ENCODE assay signal across 15 cellular contexts in the genomic region with DNA sequence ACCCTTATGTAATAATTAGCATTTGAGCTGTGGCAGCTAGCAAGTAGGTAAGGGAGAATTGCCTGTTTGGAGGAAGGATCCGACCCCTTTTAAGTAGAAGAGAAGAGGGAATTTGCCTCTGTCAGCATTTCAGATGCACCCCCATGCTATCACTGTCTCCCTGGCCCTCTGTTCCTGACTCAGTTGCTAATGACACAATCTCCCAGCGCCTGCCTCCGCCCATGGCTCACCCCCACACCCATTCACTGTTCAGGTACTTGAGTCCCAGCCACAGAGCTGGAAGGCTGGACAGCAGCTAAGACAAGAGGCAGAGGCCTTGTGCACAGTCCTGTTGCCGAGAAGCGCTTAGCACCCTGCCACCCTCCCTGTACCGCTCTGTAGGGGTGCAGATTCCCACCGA.
A peak's percentile ranks its signal among the peaks of the same experiment; 100 is the strongest.
DNase-seq lines count a peak whose midpoint lies in the region; ATAC-seq and TF ChIP-seq lines count a peak whose summit lies in the region.
"Had no signal": no experiment of that assay in that cellular context is flagged by ENCODE, and none has a peak within 500 bp of the region (broad histone marks: within the 10 kb centered on the region; RNA-seq: fewer than 3 reads in every experiment).

No MANE protein-coding gene starts in this region.

- POLR2A ChIA-PET in HEK293 (lab: Yijun Ruan, JAX) = no interaction called here

- H3K4me1 Mint-ChIP-seq in brain = peaks cover 88% of the 10 kb centered on the region
- H3K4me1 Mint-ChIP-seq in activated naive CD8-positive, alpha-beta T cell treated with anti-CD3 and anti-CD28 coated beads for 36 hours = no peaks in the 10 kb centered on the region

- H3K9me3 ChIP-seq in BLaER1 treated with 17β-estradiol and CSF1 and Interleukin-3, amounts not matched to agents 10 nM and 100 nM (replicated peaks in 1 of 11) = peaks cover 0 to 7% (median 0%) of the 10 kb centered on the region in 11 experiments; a peak in 6 of 22 replicates
- H3K9me3 ChIP-seq in HEK293 (ENCODE audit: control insufficient read depth, insufficient read depth, low read depth, low read length) = no peaks in the 10 kb centered on the region
- H3K9me3 ChIP-seq: BE2C, MG63 had no signal

- peak overlapping the region in 4 of 5 experiments; percentile 12 to 90 (median 57) for H3K27ac Mint-ChIP-seq in brain
- no peak overlapping the region for H3K27ac Mint-ChIP-seq in activated naive CD8-positive, alpha-beta T cell treated with anti-CD3 and anti-CD28 coated beads for 36 hours

- peaks cover 12% of the 10 kb centered on the region for H3K36me3 Mint-ChIP-seq in brain
- no peaks in the 10 kb centered on the region for H3K36me3 Mint-ChIP-seq in activated naive CD8-positive, alpha-beta T cell treated with anti-CD3 and anti-CD28 coated beads for 36 hours

- TF ChIP-seq CTCF in HEK293 (tag by site-specific recombination; IDR thresholded peaks at IDR 0.05) = no peak
- TF ChIP-seq CTCF in brain (conservative IDR thresholded peaks at IDR 0.05) = no peak

- H3K4me3 ChIP-seq in BLaER1 treated with 17β-estradiol and CSF1 and Interleukin-3, amounts not matched to agents 10 nM and 100 nM = no peak overlapping the region
- no peak overlapping the region for H3K4me3 ChIP-seq in HEK293 (ENCODE audit: low read depth, low read length)
- H3K4me3 ChIP-seq: MG63 had no signal

- peaks cover 20 to 66% (median 52%) of the 10 kb centered on the region in 10 experiments for H3K4me1 ChIP-seq in BLaER1 treated with 17β-estradiol and CSF1 and Interleukin-3, amounts not matched to agents 10 nM and 100 nM
- no peaks in the 10 kb centered on the region for H3K4me1 ChIP-seq in HEK293 (ENCODE audit: control insufficient read depth, insufficient read depth, low read length)

- CTCF ChIA-PET in HEK293 (lab: Yijun Ruan, JAX) = interaction anchor here (0.6 kb wide), 1 partner anchor 1823 kb away, joined by 3 read pairs; no protein-coding TSS in a partner anchor

- peaks cover 0 to 5% (median 2%) of the 10 kb centered on the region in 5 experiments for H3K9me3 Mint-ChIP-seq in brain
- H3K9me3 Mint-ChIP-seq in activated naive CD8-positive, alpha-beta T cell treated with anti-CD3 and anti-CD28 coated beads for 36 hours = no peaks in the 10 kb centered on the region

- peak; percentile 67 for DNase-seq in islet precursor cell
- no peak for DNase-seq in SW480 (ENCODE audit: low spot score)
- no peak for DNase-seq in COLO829 (ENCODE audit: low spot score)
- no peak for DNase-seq in activated naive CD8-positive, alpha-beta T cell treated with anti-CD3 and anti-CD28 coated beads for 36 hours
- DNase-seq: DMS 273 treated with DMSO at 0.1 percent for 48 hours, MG63, NCI-H2029 treated with DMSO at 0.1 percent for 48 hours, NCI-H526 treated with DMSO at 0.1 percent for 48 hours, PC-3, T-helper 1 cell had no signal

- peaks cover 22% of the 10 kb centered on the region for H3K27me3 Mint-ChIP-seq in brain
- H3K27me3 Mint-ChIP-seq in activated naive CD8-positive, alpha-beta T cell treated with anti-CD3 and anti-CD28 coated beads for 36 hours = no peaks in the 10 kb centered on the region

- H3K9ac ChIP-seq in BLaER1 treated with 17β-estradiol and CSF1 and Interleukin-3, amounts not matched to agents 10 nM and 100 nM = peak overlapping the region in 3 of 11 experiments; percentile 20 to 50 (median 48); a peak in 3 of 22 replicates

- no peak for ATAC-seq in HG02884 (IDR thresholded peaks at IDR 0.05; ENCODE audit: unreplicated experiment)
- ATAC-seq: PC-3 had no signal

- H3K27ac ChIP-seq in BLaER1 treated with 17β-estradiol and CSF1 and Interleukin-3, amounts not matched to agents 10 nM and 100 nM = 0 out of 22 replicates have a peak overlapping the region, but pooled peaks of 1 of the 11 experiments have one; percentile 37
- no peak overlapping the region for H3K27ac ChIP-seq in HEK293 (ENCODE audit: extremely low read depth, low read depth, low read length)

- peaks cover 0 to 8% (median 0%) of the 10 kb centered on the region in 11 experiments; a peak in 2 of 22 replicates for H3K36me3 ChIP-seq in BLaER1 treated with 17β-estradiol and CSF1 and Interleukin-3, amounts not matched to agents 10 nM and 100 nM
- H3K36me3 ChIP-seq in HEK293 (ENCODE audit: control insufficient read depth in 2 of 2, insufficient read depth in 1 of 2, low read length in 2 of 2) = no peaks in the 10 kb centered on the region
- H3K36me3 ChIP-seq: BE2C, MG63 had no signal

- peak overlapping the region in 2 of 5 experiments; percentile 40 to 70 for H3K4me3 Mint-ChIP-seq in brain
- H3K4me3 Mint-ChIP-seq in activated naive CD8-positive, alpha-beta T cell treated with anti-CD3 and anti-CD28 coated beads for 36 hours = no peak overlapping the region

- peaks cover 0 to 10% (median 0%) of the 10 kb centered on the region in 11 experiments; a peak in 5 of 22 replicates for H4K20me1 ChIP-seq in BLaER1 treated with 17β-estradiol and CSF1 and Interleukin-3, amounts not matched to agents 10 nM and 100 nM

- H3K4me2 ChIP-seq in BLaER1 treated with 17β-estradiol and CSF1 and Interleukin-3, amounts not matched to agents 10 nM and 100 nM = peak overlapping the region in 9 of 11 experiments; percentile 61 to 83 (median 74); a peak in 16 of 22 replicates

- no peaks in the 10 kb centered on the region for H3K27me3 ChIP-seq in BLaER1 treated with 17β-estradiol and CSF1 and Interleukin-3, amounts not matched to agents 10 nM and 100 nM
- H3K27me3 ChIP-seq: BE2C, MG63 had no signal

TF ChIP-seq in HEK293, 187 proteins besides CTCF, POLR2A, EP300 and RAD21:
- TF ChIP-seq ZNF521 (tag by site-specific recombination; IDR thresholded peaks at IDR 0.05) (no peak), ZFHX2 (tag by site-specific recombination; conservative IDR thresholded peaks at IDR 0.05) (peak; percentile 17; the same call in 1 of the 2 replicates), REST (tag by site-specific recombination; IDR thresholded peaks at IDR 0.05) (peak; percentile 82)
